In genomic region chr9:123290764-123291163, GRCh38 we compare ENCODE assay signal across 23 cellular contexts.
"Had no signal": no experiment of that assay in that cellular context is flagged by ENCODE, and none has a peak within 500 bp of the region (broad histone marks: within the 10 kb centered on the region; RNA-seq: fewer than 3 reads in every experiment).

No MANE protein-coding gene starts in this region.

- H3K9ac ChIP-seq: neural progenitor cell, parathyroid adenoma had no signal

- H3K27ac ChIP-seq: coronary artery, left lung, neural progenitor cell, parathyroid adenoma, right lobe of liver, stomach, thyroid gland had no signal

- H3K27ac Mint-ChIP-seq: naive thymus-derived CD4-positive, alpha-beta T cell; nephron; neural progenitor cell; progenitor cell of endocrine pancreas; type B pancreatic cell had no signal

- H3K4me1 ChIP-seq: left lung, parathyroid adenoma, right lobe of liver, stomach, thyroid gland had no signal

- H3K4me1 Mint-ChIP-seq: nephron had no signal

- H3K9me3 ChIP-seq: left lung, right lobe of liver, stomach, thyroid gland had no signal

- H3K27me3 ChIP-seq: neural progenitor cell, right lobe of liver, stomach, thyroid gland had no signal

- H3K4me3 Mint-ChIP-seq: naive thymus-derived CD4-positive, alpha-beta T cell; nephron; neural progenitor cell; type B pancreatic cell had no signal

- H3K9me3 Mint-ChIP-seq: naive thymus-derived CD4-positive, alpha-beta T cell; nephron; neural progenitor cell; type B pancreatic cell had no signal

- ATAC-seq: left cardiac atrium; left lung; naive thymus-derived CD4-positive, alpha-beta T cell; right lobe of liver had no signal

- H3K36me3 Mint-ChIP-seq: naive thymus-derived CD4-positive, alpha-beta T cell; neural progenitor cell; type B pancreatic cell had no signal

- H3K4me3 ChIP-seq: coronary artery, left lung, neural progenitor cell, right lobe of liver, stomach, thyroid gland had no signal

- H3K79me2 ChIP-seq: parathyroid adenoma had no signal

- H3K36me3 ChIP-seq: left lung, neural progenitor cell, right lobe of liver, stomach, thyroid gland had no signal

- DNase-seq: dermis blood vessel endothelial cell; effector memory CD4-positive, alpha-beta T cell; head of caudate nucleus; left cardiac atrium; left lung; mesendoderm; midbrain; naive thymus-derived CD4-positive, alpha-beta T cell; small intestine; stimulated activated CD4-positive, alpha-beta T cell treated with anti-CD3 and anti-CD28 coated beads, Interleukin-15, amount 100 ng/mL, for 24 hours; stimulated activated CD4-positive, alpha-beta T cell treated with anti-CD3 and anti-CD28 coated beads, Interleukin-2, amount 100 ng/mL, for 48 hours; stimulated activated naive CD4-positive, alpha-beta T cell treated with Interleukin-2 at 50 U/mL for 16 hours; stomach; thyroid gland had no signal

- H2AFZ ChIP-seq: neural progenitor cell, parathyroid adenoma had no signal

- H3K4me2 ChIP-seq: neural progenitor cell had no signal

- FAIRE-seq: endometrium, frontal cortex, small intestine had no signal
